1 cellular context compared by ENCODE assay signal in the genomic region with DNA sequence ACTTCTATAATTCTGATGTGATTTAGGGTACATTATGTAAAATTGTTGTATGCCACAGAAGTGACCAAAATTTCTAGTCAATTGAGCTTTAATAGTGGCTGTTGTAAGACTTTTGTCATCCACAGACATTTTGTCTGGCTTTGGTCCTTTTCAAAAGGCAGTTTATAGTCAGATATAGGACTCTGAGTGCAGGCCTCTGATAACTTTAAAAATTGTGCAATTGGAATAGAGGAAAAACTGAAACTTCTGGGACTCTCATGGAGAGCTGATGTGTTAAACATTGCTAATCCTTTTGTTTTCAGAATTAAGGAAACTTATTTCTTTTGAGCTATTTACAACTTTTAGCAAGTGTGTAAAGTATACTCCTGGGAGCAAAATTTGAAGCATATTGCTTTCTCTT.
TF ChIP-seq lines count a peak whose summit lies in the region.

No MANE protein-coding gene starts in this region.

TF ChIP-seq in K562, 482 proteins besides CTCF, POLR2A, EP300 and RAD21:
- TF ChIP-seq CEBPB (tag; IDR thresholded peaks at IDR 0.05) (peak; percentile 85), CEBPG (CRISPR knock-in tag; IDR thresholded peaks at IDR 0.05) (no peak), CEBPG (tag; conservative IDR thresholded peaks at IDR 0.05 in 1 of 2, IDR thresholded peaks at IDR 0.05 in 1 of 2) (peak; percentile 68 to 71), HNRNPK (IDR thresholded peaks at IDR 0.05; ENCODE audit: low read depth, low read length, poor library complexity, severe bottlenecking) (no peak), ZNF507 (tag; conservative IDR thresholded peaks at IDR 0.05) (no peak), NONO (IDR thresholded peaks at IDR 0.05; ENCODE audit: low read depth in 2 of 2, low read length in 1 of 2) (no peak)
TF ChIP-seq in K562: peak in this region for 2.
